19 cellular contexts compared by ENCODE assay signal in the genomic region with DNA sequence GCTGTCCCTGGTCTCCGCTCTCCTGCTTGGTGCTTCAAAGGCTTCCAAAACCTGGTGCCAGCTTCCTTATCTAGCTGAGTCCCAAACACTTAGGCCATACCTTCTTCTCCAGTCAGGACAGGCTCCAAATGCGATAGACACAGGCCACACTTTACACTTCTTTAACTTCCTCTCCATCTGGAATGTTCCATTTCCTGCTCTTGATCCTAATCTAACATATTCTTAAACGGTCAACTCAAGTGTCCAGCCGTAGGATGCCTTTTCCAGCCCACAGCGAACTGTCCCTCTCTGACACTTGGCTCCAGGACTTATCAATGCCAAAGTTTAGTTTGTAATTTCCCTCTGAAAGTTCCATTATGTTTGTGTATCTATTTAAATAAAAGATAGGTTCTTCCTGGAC. TPM values are rescaled to one million over a fixed set of nuclear protein-coding genes. Genes with fewer than 3 reads are reported as not detected.
"Had no signal": no experiment of that assay in that cellular context is flagged by ENCODE, and none has a peak within 500 bp of the region (broad histone marks: within the 10 kb centered on the region; RNA-seq: fewer than 3 reads in every experiment).

No MANE protein-coding gene starts in this region.

- H3K4me3 ChIP-seq: cardiac muscle cell, colonic mucosa, gastroesophageal sphincter, lower lobe of right lung, psoas muscle, upper lobe of left lung had no signal

- DNase-seq: activated CD4-positive, alpha-beta T cell treated with anti-CD3 and anti-CD28 coated beads, Interleukin-2, amount 50 U/mL, for 4 hours; activated T-cell treated with anti-CD3 and anti-CD28 coated beads, Interleukin-2, amount 50 U/mL, for 4 hours; colonic mucosa; effector CD8-positive, alpha-beta T cell; hypothalamus; kidney glomerular epithelial cell; lower lobe of right lung; psoas muscle; stimulated activated CD4-positive, alpha-beta T cell treated with anti-CD3 and anti-CD28 coated beads, Interleukin-12 subunit alpha, Interleukin-12 subunit beta, amount 100 ng/mL, for 4 hours; stimulated activated naive CD8-positive, alpha-beta T cell treated with anti-CD3 and anti-CD28 coated beads, Interleukin-15, Interleukin-2, amounts not matched to agents 100 U/mL and 50 U/mL, for 24 hours had no signal

- H3K4me3 Mint-ChIP-seq: activated T-cell treated with anti-CD3 and anti-CD28 coated beads, Interleukin-2, amount 50 U/mL, for 4 hours; natural killer cell treated with Interleukin-12 subunit alpha and Interleukin-12 subunit beta and Interleukin-15 and Interleukin-18, amount 100 ng/mL, for 72 hours; T-helper 1 cell treated with Interleukin-12 subunit alpha and Interleukin-12 subunit beta and Interleukin-4 antibody, amounts not matched to agents 30 μg/mL and 1 μg/mL, for 36 hours had no signal

- H3K9me3 Mint-ChIP-seq: activated T-cell treated with anti-CD3 and anti-CD28 coated beads, Interleukin-2, amount 50 U/mL, for 4 hours; natural killer cell treated with Interleukin-12 subunit alpha and Interleukin-12 subunit beta and Interleukin-15 and Interleukin-18, amount 100 ng/mL, for 72 hours; T-helper 1 cell treated with Interleukin-12 subunit alpha and Interleukin-12 subunit beta and Interleukin-4 antibody, amounts not matched to agents 30 μg/mL and 1 μg/mL, for 36 hours had no signal

- H3K27me3 ChIP-seq: cardiac muscle cell, colonic mucosa, gastroesophageal sphincter, upper lobe of left lung had no signal

- ATAC-seq: activated T-cell treated with anti-CD3 and anti-CD28 coated beads, Interleukin-2, amount 50 U/mL, for 4 hours; gastroesophageal sphincter; lower lobe of right lung; natural killer cell treated with Interleukin-12 subunit alpha and Interleukin-12 subunit beta and Interleukin-15 and Interleukin-18, amount 100 ng/mL, for 72 hours; psoas muscle; SK-N-SH treated with all-trans-retinoic acid at 6 μM for 48 hours; stimulated activated naive CD8-positive, alpha-beta T cell treated with anti-CD3 and anti-CD28 coated beads, Interleukin-15, Interleukin-2, amounts not matched to agents 100 U/mL and 50 U/mL, for 24 hours had no signal

- H3K9me3 ChIP-seq: colonic mucosa, gastroesophageal sphincter, lower lobe of right lung, psoas muscle, upper lobe of left lung had no signal

- H3K27me3 Mint-ChIP-seq: natural killer cell treated with Interleukin-12 subunit alpha and Interleukin-12 subunit beta and Interleukin-15 and Interleukin-18, amount 100 ng/mL, for 72 hours had no signal

- H3K27ac Mint-ChIP-seq: natural killer cell treated with Interleukin-12 subunit alpha and Interleukin-12 subunit beta and Interleukin-15 and Interleukin-18, amount 100 ng/mL, for 72 hours; T-helper 1 cell treated with Interleukin-12 subunit alpha and Interleukin-12 subunit beta and Interleukin-4 antibody, amounts not matched to agents 30 μg/mL and 1 μg/mL, for 36 hours had no signal

- H3K4me1 ChIP-seq: colonic mucosa, gastroesophageal sphincter, psoas muscle had no signal

- H3K27ac ChIP-seq: cardiac muscle cell, colonic mucosa, epithelial cell of prostate, gastroesophageal sphincter, lower lobe of right lung, psoas muscle had no signal

RNA-seq across cellular contexts. Expression of gene PLA2G4F, which starts 19.2 kb away (rescaled TPM):
- total RNA-seq: natural killer cell treated with Interleukin-12 subunit alpha and Interleukin-12 subunit beta and Interleukin-15 and Interleukin-18, amount 100 ng/mL, for 72 hours; omental fat pad; temporal lobe had no signal
